21 cellular contexts compared by ENCODE assay signal in the genomic region with DNA sequence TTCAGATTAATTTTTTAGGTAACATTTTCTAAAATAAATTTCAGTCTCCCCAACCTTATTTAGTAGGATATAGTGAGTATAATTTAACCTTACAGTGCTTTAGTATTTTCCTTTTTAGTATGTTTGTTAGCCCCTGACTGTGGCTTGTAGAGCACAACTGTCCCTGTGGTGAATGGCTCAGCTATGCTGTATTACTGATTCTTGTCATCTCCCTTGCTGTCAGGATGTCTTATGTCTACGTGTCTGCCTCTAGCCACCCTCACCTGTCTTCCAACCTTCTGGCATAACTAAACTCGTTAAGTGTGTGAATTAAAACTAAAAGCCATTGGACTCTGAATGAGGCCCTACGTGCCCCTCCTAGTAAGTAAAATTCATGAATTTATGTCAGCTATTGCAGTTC.
"Had no signal": no experiment of that assay in that cellular context is flagged by ENCODE, and none has a peak within 500 bp of the region (broad histone marks: within the 10 kb centered on the region; RNA-seq: fewer than 3 reads in every experiment).

No MANE protein-coding gene starts in this region.

- H3K9me3 ChIP-seq: Peyer's patch had no signal

- H3K4me3 Mint-ChIP-seq: activated CD8-positive, alpha-beta T cell treated with anti-CD3 and anti-CD28 coated beads for 36 hours; activated naive CD4-positive, alpha-beta T cell treated with anti-CD3 and anti-CD28 coated beads, Interleukin-2, amount 10 ng/mL, durations not matched to agents 7 days and 5 days; activated T-cell treated with anti-CD3 and anti-CD28 coated beads, Interleukin-2, amount 50 U/mL, for 72 hours had no signal

- H3K4me1 ChIP-seq: Peyer's patch had no signal

- H3K27ac Mint-ChIP-seq: activated CD8-positive, alpha-beta T cell treated with anti-CD3 and anti-CD28 coated beads for 36 hours; activated naive CD4-positive, alpha-beta T cell treated with anti-CD3 and anti-CD28 coated beads, Interleukin-2, amount 10 ng/mL, durations not matched to agents 7 days and 5 days; activated T-cell treated with anti-CD3 and anti-CD28 coated beads, Interleukin-2, amount 50 U/mL, for 72 hours; activated T-helper 2 cell treated with anti-CD3 and anti-CD28 coated beads, Interferon-gamma antibody, Interleukin-2, Interleukin-4, amounts not matched to agents 10 μg/mL and 5 μg/mL and 100 μg/mL, durations not matched to agents 14 hours and 24 hours and 36 hours had no signal

- DNase-seq: activated CD4-positive, alpha-beta T cell treated with anti-CD3 and anti-CD28 coated beads for 4 hours; activated CD8-positive, alpha-beta memory T cell treated with anti-CD3 and anti-CD28 coated beads, Interleukin-2, amount 50 U/mL, for 4 hours; activated CD8-positive, alpha-beta T cell treated with anti-CD3 and anti-CD28 coated beads for 36 hours; activated gamma-delta T cell treated with Interleukin-2 at 50 U/mL for 16 hours; activated naive CD4-positive, alpha-beta T cell treated with anti-CD3 and anti-CD28 coated beads, Interleukin-2, amount 10 ng/mL, durations not matched to agents 7 days and 5 days; activated T-cell treated with anti-CD3 and anti-CD28 coated beads, Interleukin-2, amount 50 U/mL, for 72 hours; amygdala; cerebellar nuclear complex; MM.1S; NCI-H1105 treated with DMSO at 0.1 percent for 48 hours; NCI-H1436 treated with DMSO at 0.1 percent for 48 hours; NCI-H187; NCI-H2081; NCI-H446; NCI-H524; Peyer's patch; SHP77 treated with DMSO at 0.1 percent for 48 hours; T1000; WERI-Rb-1 had no signal

- H3K4me1 Mint-ChIP-seq: activated naive CD4-positive, alpha-beta T cell treated with anti-CD3 and anti-CD28 coated beads, Interleukin-2, amount 10 ng/mL, durations not matched to agents 7 days and 5 days had no signal

- H3K4me3 ChIP-seq: Peyer's patch had no signal

- H3K27me3 Mint-ChIP-seq: activated CD8-positive, alpha-beta T cell treated with anti-CD3 and anti-CD28 coated beads for 36 hours; activated naive CD4-positive, alpha-beta T cell treated with anti-CD3 and anti-CD28 coated beads, Interleukin-2, amount 10 ng/mL, durations not matched to agents 7 days and 5 days had no signal

- H3K36me3 ChIP-seq: WERI-Rb-1 had no signal

- H3K27ac ChIP-seq: Peyer's patch, WERI-Rb-1 had no signal

- H3K27me3 ChIP-seq: Peyer's patch had no signal

- H3K9me3 Mint-ChIP-seq: activated naive CD4-positive, alpha-beta T cell treated with anti-CD3 and anti-CD28 coated beads, Interleukin-2, amount 10 ng/mL, durations not matched to agents 7 days and 5 days; activated T-helper 2 cell treated with anti-CD3 and anti-CD28 coated beads, Interferon-gamma antibody, Interleukin-2, Interleukin-4, amounts not matched to agents 10 μg/mL and 5 μg/mL and 100 μg/mL, durations not matched to agents 14 hours and 24 hours and 36 hours had no signal

- ATAC-seq: activated CD4-positive, CD25-positive, alpha-beta regulatory T cell treated with anti-CD3 and anti-CD28 coated beads, Interleukin-2, amount 50 U/mL, for 24 hours; activated CD8-positive, alpha-beta T cell treated with anti-CD3 and anti-CD28 coated beads for 36 hours; activated T-cell treated with anti-CD3 and anti-CD28 coated beads, Interleukin-2, amount 50 U/mL, for 72 hours had no signal
